31 cellular contexts compared by ENCODE assay signal in the genomic region with DNA sequence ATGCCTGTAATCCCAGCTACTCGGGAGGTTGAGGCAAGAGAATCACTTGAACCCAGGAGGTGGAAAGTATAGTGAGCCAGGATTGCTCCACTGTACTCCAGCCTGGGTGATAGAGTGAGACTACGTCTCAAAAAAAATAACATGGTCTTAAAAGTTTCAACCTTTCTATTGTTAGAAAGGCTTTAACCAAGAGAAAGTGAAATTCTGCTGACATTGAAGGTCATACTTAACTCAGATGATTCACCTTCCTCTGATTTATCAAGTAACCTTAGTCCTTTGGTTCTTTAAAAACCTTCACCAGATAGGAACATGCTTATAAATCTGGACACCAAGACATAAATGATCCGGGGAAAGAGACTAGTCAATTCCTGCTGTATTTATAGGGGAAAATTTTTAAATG.
"Had no signal": no experiment of that assay in that cellular context is flagged by ENCODE, and none has a peak within 500 bp of the region (broad histone marks: within the 10 kb centered on the region; RNA-seq: fewer than 3 reads in every experiment).

No MANE protein-coding gene starts in this region.

- H3K9me3 ChIP-seq: ascending aorta had no signal

- H3K36me3 ChIP-seq: ascending aorta, cardiac muscle cell had no signal

- H3K27me3 ChIP-seq: ascending aorta, cardiac muscle cell had no signal

- ATAC-seq: activated CD8-positive, alpha-beta T cell treated with anti-CD3 and anti-CD28 coated beads for 36 hours; activated naive CD4-positive, alpha-beta T cell treated with anti-CD3 and anti-CD28 coated beads, Interleukin-2, amount 50 U/mL, for 72 hours; activated T-cell treated with anti-CD3 and anti-CD28 coated beads, Interleukin-2, amount 50 U/mL, for 4 hours; activated T-cell treated with anti-CD3 and anti-CD28 coated beads, Interleukin-2, amount 50 U/mL, for 72 hours; activated T-helper 17 cell treated with anti-CD3 and anti-CD28 coated beads, Interleukin-2, amount 50 U/mL, for 72 hours had no signal

- H3K4me1 ChIP-seq: ascending aorta had no signal

- H3K27ac ChIP-seq: ascending aorta, cardiac muscle cell, VCaP had no signal

- H3K4me3 ChIP-seq: ascending aorta, cardiac muscle cell had no signal

- DNase-seq: activated B cell treated with CpG ODN at 0.5 μM for 24 hours; activated CD4-positive, alpha-beta memory T cell treated with anti-CD3 and anti-CD28 coated beads for 36 hours; activated CD4-positive, alpha-beta T cell treated with anti-CD3 and anti-CD28 coated beads for 4 hours; activated CD4-positive, alpha-beta T cell treated with anti-CD3 and anti-CD28 coated beads, Interleukin-2, amount 10 ng/mL, durations not matched to agents 24 days and 14 days; activated CD4-positive, alpha-beta T cell treated with anti-CD3 and anti-CD28 coated beads, Interleukin-2, amount 50 U/mL, for 1 hour; activated CD4-positive, alpha-beta T cell treated with anti-CD3 and anti-CD28 coated beads, Interleukin-2, amount 50 U/mL, for 4 hours; activated CD4-positive, CD25-positive, alpha-beta regulatory T cell treated with anti-CD3 and anti-CD28 coated beads, Interleukin-2, amount 50 U/mL, for 72 hours; activated CD8-positive, alpha-beta memory T cell treated with anti-CD3 and anti-CD28 coated beads, Interleukin-2, amount 50 U/mL, for 4 hours; activated CD8-positive, alpha-beta T cell treated with anti-CD3 and anti-CD28 coated beads for 36 hours; activated effector memory CD4-positive, alpha-beta T cell treated with anti-CD3 and anti-CD28 coated beads, Interleukin-2, amount 50 U/mL, for 16 hours; activated gamma-delta T cell treated with Interleukin-2 at 50 U/mL for 16 hours; activated naive CD4-positive, alpha-beta T cell; activated naive CD4-positive, alpha-beta T cell treated with anti-CD3 and anti-CD28 coated beads for 36 hours; activated naive CD4-positive, alpha-beta T cell treated with anti-CD3 and anti-CD28 coated beads, Interleukin-2, amount 50 U/mL, for 16 hours; activated naive CD8-positive, alpha-beta T cell treated with anti-CD3 and anti-CD28 coated beads for 36 hours; activated T-cell treated with anti-CD3 and anti-CD28 coated beads for 4 hours; activated T-cell treated with anti-CD3 and anti-CD28 coated beads, Interleukin-2, amount 50 U/mL, for 1 hour; activated T-cell treated with anti-CD3 and anti-CD28 coated beads, Interleukin-2, amount 50 U/mL, for 4 hours; activated T-cell treated with anti-CD3 and anti-CD28 coated beads, Interleukin-2, amount 50 U/mL, for 72 hours; amygdala; anterior cingulate cortex; caudate nucleus; cerebellar nuclear complex; T-helper 1 cell; T-helper 2 cell; T-helper 9 cell had no signal
